Comparison of ENCODE assay signal across 23 cellular contexts in genomic region chr11:109734602-109735001, GRCh38.
DNase-seq lines count a peak whose midpoint lies in the region; TF ChIP-seq lines count a peak whose summit lies in the region.
"Had no signal": no experiment of that assay in that cellular context is flagged by ENCODE, and none has a peak within 500 bp of the region (broad histone marks: within the 10 kb centered on the region; RNA-seq: fewer than 3 reads in every experiment).

No MANE protein-coding gene starts in this region.

- no peak for TF ChIP-seq CTCF in fibroblast of mammary gland (conservative IDR thresholded peaks at IDR 0.05; ENCODE audit: control insufficient read depth, insufficient read depth, low read depth, low read length)
- no peak for TF ChIP-seq CTCF in osteocyte (IDR thresholded peaks at IDR 0.05)

- DNase-seq in GM03348 (ENCODE audit: low spot score) (peak; percentile 31), NCI-H446 treated with DMSO at 0.1 percent for 48 hours (lab: John Stamatoyannopoulos, UW) (peak; percentile 45), fibroblast of mammary gland (ENCODE audit: low read depth) (peak; percentile 12), osteocyte (ENCODE audit: extremely low spot score, unreplicated experiment) (no peak), hypothalamus (lab: John Stamatoyannopoulos, UW) (no peak), amygdala (lab: John Stamatoyannopoulos, UW) (no peak), GM19238 (ENCODE audit: insufficient read length, low spot score) (no peak)
- DNase-seq: activated CD4-positive, alpha-beta T cell treated with anti-CD3 and anti-CD28 coated beads, Interleukin-2, amount 50 U/mL, for 48 hours; activated CD8-positive, alpha-beta memory T cell treated with anti-CD3 and anti-CD28 coated beads, Interleukin-2, amount 50 U/mL, for 48 hours; activated naive CD8-positive, alpha-beta T cell treated with anti-CD3 and anti-CD28 coated beads for 36 hours; body of pancreas; DMS79 treated with DMSO at 0.1 percent for 48 hours; effector CD8-positive, alpha-beta T cell; lower lobe of right lung; NCI-H1092 treated with DMSO at 0.1 percent for 48 hours; NCI-H2029 treated with DMSO at 0.1 percent for 48 hours; NCI-H2227 treated with DMSO at 0.1 percent for 48 hours; NCI-H82; stimulated activated CD4-positive, alpha-beta T cell treated with anti-CD3 and anti-CD28 coated beads, Interleukin-4, amount 100 ng/mL, for 1 hour had no signal

- peaks cover 8% of the 10 kb centered on the region for H3K9me3 Mint-ChIP-seq in osteocyte (ENCODE audit: unreplicated experiment)
- H3K9me3 Mint-ChIP-seq: activated naive CD8-positive, alpha-beta T cell treated with anti-CD3 and anti-CD28 coated beads for 36 hours; activated T-helper 17 cell treated with anti-CD3 and anti-CD28 coated beads, Interleukin-2, amount 50 U/mL, for 72 hours; WTC11 had no signal

- H3K36me3 Mint-ChIP-seq in osteocyte (ENCODE audit: unreplicated experiment), result peaks cover 4% of the 10 kb centered on the region
- H3K36me3 Mint-ChIP-seq: activated naive CD8-positive, alpha-beta T cell treated with anti-CD3 and anti-CD28 coated beads for 36 hours; stimulated activated memory B cell treated with anti-CD40 and anti-IgM and Interleukin-4, amounts not matched to agents 10 μg/mL and 1 μg/mL and 100 μg/mL, for 72 hours; WTC11 had no signal

- H3K27ac Mint-ChIP-seq in osteocyte (ENCODE audit: unreplicated experiment), result peak overlapping the region; percentile 15
- H3K27ac Mint-ChIP-seq: activated naive CD8-positive, alpha-beta T cell treated with anti-CD3 and anti-CD28 coated beads for 36 hours; activated T-helper 17 cell treated with anti-CD3 and anti-CD28 coated beads, Interleukin-2, amount 50 U/mL, for 72 hours; stimulated activated memory B cell treated with anti-CD40 and anti-IgM and Interleukin-4, amounts not matched to agents 10 μg/mL and 1 μg/mL and 100 μg/mL, for 72 hours; WTC11 had no signal

- no peak overlapping the region for H3K4me3 Mint-ChIP-seq in osteocyte (ENCODE audit: unreplicated experiment)
- H3K4me3 Mint-ChIP-seq: activated naive CD8-positive, alpha-beta T cell treated with anti-CD3 and anti-CD28 coated beads for 36 hours; activated T-helper 17 cell treated with anti-CD3 and anti-CD28 coated beads, Interleukin-2, amount 50 U/mL, for 72 hours; stimulated activated memory B cell treated with anti-CD40 and anti-IgM and Interleukin-4, amounts not matched to agents 10 μg/mL and 1 μg/mL and 100 μg/mL, for 72 hours; WTC11 had no signal

- H3K27me3 Mint-ChIP-seq in osteocyte (ENCODE audit: unreplicated experiment), result no peaks in the 10 kb centered on the region
- H3K27me3 Mint-ChIP-seq: activated naive CD8-positive, alpha-beta T cell treated with anti-CD3 and anti-CD28 coated beads for 36 hours; activated T-helper 17 cell treated with anti-CD3 and anti-CD28 coated beads, Interleukin-2, amount 50 U/mL, for 72 hours had no signal

- no peak overlapping the region for H3K4me3 ChIP-seq in fibroblast of mammary gland (ENCODE audit: control insufficient read depth, low read depth, low read length)
- H3K4me3 ChIP-seq: body of pancreas, gastroesophageal sphincter, lower lobe of right lung had no signal

- H3K4me1 Mint-ChIP-seq in osteocyte (ENCODE audit: unreplicated experiment), result peaks cover 45% of the 10 kb centered on the region
- H3K4me1 Mint-ChIP-seq: activated naive CD8-positive, alpha-beta T cell treated with anti-CD3 and anti-CD28 coated beads for 36 hours; activated T-helper 17 cell treated with anti-CD3 and anti-CD28 coated beads, Interleukin-2, amount 50 U/mL, for 72 hours; stimulated activated memory B cell treated with anti-CD40 and anti-IgM and Interleukin-4, amounts not matched to agents 10 μg/mL and 1 μg/mL and 100 μg/mL, for 72 hours had no signal

Comparison
In these comparisons a context has a peak if more than half of its experiments do, and no peak if none do; other contexts are left out.
1. DNase-seq: peak in GM03348 (single experiment), NCI-H446 treated with DMSO at 0.1 percent for 48 hours (single experiment) and fibroblast of mammary gland (single experiment); none in osteocyte (single experiment), hypothalamus (0 of 51), amygdala (0 of 56) and GM19238 (single experiment).